Comparison of ENCODE assay signal across 23 cellular contexts in the genomic region with DNA sequence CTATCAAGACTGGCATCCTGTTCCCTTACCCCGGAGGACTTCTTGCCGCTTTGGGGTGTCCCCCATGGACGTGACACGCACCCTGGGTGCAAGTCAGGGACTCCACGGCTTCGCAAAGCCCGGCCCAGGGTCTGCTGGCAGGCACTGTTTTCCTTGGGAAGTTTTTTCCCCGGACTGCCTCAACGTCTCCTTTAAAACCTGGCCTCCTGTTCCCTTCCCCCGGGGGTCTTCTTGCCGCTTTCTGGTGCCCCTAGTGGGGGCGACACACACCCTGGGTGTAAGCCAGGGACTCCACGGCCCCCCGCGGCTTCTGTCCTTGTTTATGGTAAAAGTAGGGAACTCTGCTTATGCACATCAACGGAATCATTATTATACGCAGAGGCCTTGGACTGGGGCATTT.
DNase-seq lines count a peak whose midpoint lies in the region; ATAC-seq and TF ChIP-seq lines count a peak whose summit lies in the region.
"Had no signal": no experiment of that assay in that cellular context is flagged by ENCODE, and none has a peak within 500 bp of the region (broad histone marks: within the 10 kb centered on the region; RNA-seq: fewer than 3 reads in every experiment).

No MANE protein-coding gene starts in this region.

- WGBS in sigmoid colon, 2 donors, result 96 to 98% methylated on average over 17 of the region's 17 CpGs

- TF ChIP-seq EP300 in sigmoid colon (IDR thresholded peaks at IDR 0.05), result no peak

- no peak overlapping the region for H3K4me3 Mint-ChIP-seq in activated naive CD8-positive, alpha-beta T cell treated with anti-CD3 and anti-CD28 coated beads, Interleukin-2, amount 10 ng/mL, durations not matched to agents 7 days and 5 days
- H3K4me3 Mint-ChIP-seq in activated naive CD8-positive, alpha-beta T cell treated with anti-CD3 and anti-CD28 coated beads, Interleukin-2, amount 50 U/mL, for 24 hours, result no peak overlapping the region
- H3K4me3 Mint-ChIP-seq: CD14-positive monocyte; CD4-positive, alpha-beta memory T cell; CD4-positive, CD25-positive, alpha-beta regulatory T cell had no signal

- peaks cover 3% of the 10 kb centered on the region for H3K36me3 Mint-ChIP-seq in activated naive CD8-positive, alpha-beta T cell treated with anti-CD3 and anti-CD28 coated beads, Interleukin-2, amount 10 ng/mL, durations not matched to agents 7 days and 5 days
- peaks cover 3% of the 10 kb centered on the region for H3K36me3 Mint-ChIP-seq in activated naive CD8-positive, alpha-beta T cell treated with anti-CD3 and anti-CD28 coated beads, Interleukin-2, amount 50 U/mL, for 24 hours (ENCODE audit: low read depth)
- H3K36me3 Mint-ChIP-seq: CD4-positive, alpha-beta memory T cell; CD4-positive, CD25-positive, alpha-beta regulatory T cell; CD8-positive, alpha-beta memory T cell had no signal

- H3K27me3 ChIP-seq in sigmoid colon, result no peaks in the 10 kb centered on the region
- H3K27me3 ChIP-seq: BE2C, BLaER1 had no signal

- no peaks in the 10 kb centered on the region for H3K27me3 Mint-ChIP-seq in activated naive CD8-positive, alpha-beta T cell treated with anti-CD3 and anti-CD28 coated beads, Interleukin-2, amount 10 ng/mL, durations not matched to agents 7 days and 5 days
- H3K27me3 Mint-ChIP-seq in activated naive CD8-positive, alpha-beta T cell treated with anti-CD3 and anti-CD28 coated beads, Interleukin-2, amount 50 U/mL, for 24 hours, result no peaks in the 10 kb centered on the region
- H3K27me3 Mint-ChIP-seq: CD4-positive, alpha-beta memory T cell; CD4-positive, CD25-positive, alpha-beta regulatory T cell; CD8-positive, alpha-beta memory T cell had no signal

- DNase-seq in activated naive CD8-positive, alpha-beta T cell treated with anti-CD3 and anti-CD28 coated beads, Interleukin-2, amount 10 ng/mL, durations not matched to agents 7 days and 5 days, result no peak
- no peak for DNase-seq in activated naive CD8-positive, alpha-beta T cell treated with anti-CD3 and anti-CD28 coated beads, Interleukin-2, amount 50 U/mL, for 24 hours
- DNase-seq in mesenteric fat pad (ENCODE audit: low spot score), result peak; percentile 71
- peak; percentile 60 for DNase-seq in sigmoid colon
- no peak for DNase-seq in stimulated activated naive CD8-positive, alpha-beta T cell treated with anti-CD3 and anti-CD28 coated beads, Interleukin-15, Interleukin-2, amounts not matched to agents 100 U/mL and 50 U/mL, for 24 hours
- DNase-seq: 8988T; ACHN; BE2C; C1 segment of cervical spinal cord; CD4-positive, alpha-beta memory T cell; CD4-positive, CD25-positive, alpha-beta regulatory T cell; CD8-positive, alpha-beta memory T cell; COR-L47; DMS 273 treated with DMSO at 0.1 percent for 48 hours; DMS153; DMS53; DMS79; DND-41; EL; GDM1 had no signal

- H3K9me3 Mint-ChIP-seq in activated naive CD8-positive, alpha-beta T cell treated with anti-CD3 and anti-CD28 coated beads, Interleukin-2, amount 10 ng/mL, durations not matched to agents 7 days and 5 days, result peaks cover 9% of the 10 kb centered on the region
- peaks cover 10% of the 10 kb centered on the region for H3K9me3 Mint-ChIP-seq in activated naive CD8-positive, alpha-beta T cell treated with anti-CD3 and anti-CD28 coated beads, Interleukin-2, amount 50 U/mL, for 24 hours

- peak overlapping the region; percentile 21 for H3K27ac Mint-ChIP-seq in activated naive CD8-positive, alpha-beta T cell treated with anti-CD3 and anti-CD28 coated beads, Interleukin-2, amount 10 ng/mL, durations not matched to agents 7 days and 5 days
- no peak overlapping the region for H3K27ac Mint-ChIP-seq in activated naive CD8-positive, alpha-beta T cell treated with anti-CD3 and anti-CD28 coated beads, Interleukin-2, amount 50 U/mL, for 24 hours
- H3K27ac Mint-ChIP-seq: CD14-positive monocyte; CD4-positive, alpha-beta memory T cell had no signal

- no peak for TF ChIP-seq POLR2A in sigmoid colon (IDR thresholded peaks at IDR 0.05)

- no peak overlapping the region for H3K27ac ChIP-seq in sigmoid colon
- H3K27ac ChIP-seq: BLaER1 had no signal

- no peaks in the 10 kb centered on the region for H3K4me1 ChIP-seq in sigmoid colon
- H3K4me1 ChIP-seq: BE2C, BLaER1 had no signal

- H3K9me3 ChIP-seq in sigmoid colon, result no peaks in the 10 kb centered on the region
- H3K9me3 ChIP-seq: BE2C had no signal

- intact Hi-C loops in sigmoid colon (cut with DNase I), result no loop called here

- ATAC-seq in activated naive CD8-positive, alpha-beta T cell treated with anti-CD3 and anti-CD28 coated beads, Interleukin-2, amount 10 ng/mL, durations not matched to agents 7 days and 5 days (ENCODE audit: low read depth), result no peak
- ATAC-seq in activated naive CD8-positive, alpha-beta T cell treated with anti-CD3 and anti-CD28 coated beads, Interleukin-2, amount 50 U/mL, for 24 hours, result no peak
- no peak for ATAC-seq in stimulated activated naive CD8-positive, alpha-beta T cell treated with anti-CD3 and anti-CD28 coated beads, Interleukin-15, Interleukin-2, amounts not matched to agents 100 U/mL and 50 U/mL, for 24 hours
- ATAC-seq: GM12878 had no signal

- no peaks in the 10 kb centered on the region for H3K4me1 Mint-ChIP-seq in activated naive CD8-positive, alpha-beta T cell treated with anti-CD3 and anti-CD28 coated beads, Interleukin-2, amount 10 ng/mL, durations not matched to agents 7 days and 5 days
- no peaks in the 10 kb centered on the region for H3K4me1 Mint-ChIP-seq in activated naive CD8-positive, alpha-beta T cell treated with anti-CD3 and anti-CD28 coated beads, Interleukin-2, amount 50 U/mL, for 24 hours
- H3K4me1 Mint-ChIP-seq: CD14-positive monocyte; CD4-positive, CD25-positive, alpha-beta regulatory T cell had no signal

- POLR2A ChIA-PET in activated naive CD8-positive, alpha-beta T cell treated with anti-CD3 and anti-CD28 coated beads, Interleukin-2, amount 10 ng/mL, durations not matched to agents 7 days and 5 days (lab: Charles Lee), result no interaction called here

- no peak for TF ChIP-seq CTCF in sigmoid colon (IDR thresholded peaks at IDR 0.05)

- H3K4me3 ChIP-seq in sigmoid colon, result no peak overlapping the region
- H3K4me3 ChIP-seq: BLaER1, GM12878 had no signal

- H3K36me3 ChIP-seq in sigmoid colon, result peaks cover 0 to 7% (median 3%) of the 10 kb centered on the region in 4 donors
- H3K36me3 ChIP-seq: BE2C had no signal

Comparison
In these comparisons a context has a peak if more than half of its experiments do, and no peak if none do; other contexts are left out.
1. DNase-seq: peak in mesenteric fat pad (single experiment) and sigmoid colon (single experiment); none in activated naive CD8-positive, alpha-beta T cell treated with anti-CD3 and anti-CD28 coated beads, Interleukin-2, amount 10 ng/mL, durations not matched to agents 7 days and 5 days (single experiment), activated naive CD8-positive, alpha-beta T cell treated with anti-CD3 and anti-CD28 coated beads, Interleukin-2, amount 50 U/mL, for 24 hours (single experiment) and stimulated activated naive CD8-positive, alpha-beta T cell treated with anti-CD3 and anti-CD28 coated beads, Interleukin-15, Interleukin-2, amounts not matched to agents 100 U/mL and 50 U/mL, for 24 hours (single experiment).